ENCODE assay signal across 27 cellular contexts in the genomic region with DNA sequence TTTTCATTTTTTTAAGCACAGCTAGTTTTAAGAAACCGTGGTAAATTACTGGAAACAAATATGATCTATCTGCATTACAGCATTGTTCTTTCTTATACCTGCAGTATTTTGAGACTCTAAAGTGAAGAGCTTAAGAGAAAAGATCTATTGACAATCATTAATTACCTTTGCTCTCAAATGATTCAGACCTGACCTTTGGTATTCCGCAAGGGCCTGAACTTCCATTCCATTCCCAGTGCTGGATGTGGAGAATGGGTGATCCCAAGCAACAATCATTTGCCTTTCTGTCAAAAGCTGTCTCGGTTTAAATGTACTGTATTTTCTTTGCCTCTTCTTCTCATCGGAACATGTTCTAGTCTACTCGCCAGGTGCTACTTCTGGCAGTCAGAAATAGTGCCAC. TPM values are rescaled to one million over a fixed set of nuclear protein-coding genes. Genes with fewer than 3 reads are reported as not detected.
A peak's percentile ranks its signal among the peaks of the same experiment; 100 is the strongest.
DNase-seq lines count a peak whose midpoint lies in the region; ATAC-seq, FAIRE-seq and TF ChIP-seq lines count a peak whose summit lies in the region.
"Had no signal": no experiment of that assay in that cellular context is flagged by ENCODE, and none has a peak within 500 bp of the region (broad histone marks: within the 10 kb centered on the region; RNA-seq: fewer than 3 reads in every experiment).

No MANE protein-coding gene starts in this region.

- TF ChIP-seq RAD21 in IMR-90 (IDR thresholded peaks at IDR 0.05; ENCODE audit: low read length) = no peak

- peak overlapping the region; percentile 60 for H2AK5ac ChIP-seq in IMR-90 (ENCODE audit: low read depth, low read length)
- peak overlapping the region; percentile 68 for H2AK5ac ChIP-seq in mesenchymal stem cell (ENCODE audit: low read length, severe bottlenecking)

- H2AFZ ChIP-seq in IMR-90 (replicated peaks; ENCODE audit: low read length, poor library complexity) (no peak overlapping the region), mesenchymal stem cell (ENCODE audit: low read depth, low read length) (no peak overlapping the region), Karpas-422 (ENCODE audit: low read length) (no peak overlapping the region)

- POLR2A ChIA-PET in IMR-90 (lab: Charles Lee; ENCODE audit: unreplicated experiment) = interaction anchor here (1.1 kb wide), 1 partner anchor 19 kb away, joined by 3 read pairs; no protein-coding TSS in a partner anchor

- H3K27ac ChIP-seq in IMR-90 (ENCODE audit: insufficient read depth, low read length) (peak overlapping the region; percentile 78), brain microvascular endothelial cell (peak overlapping the region; percentile 49), mesenchymal stem cell (ENCODE audit: low read length, poor library complexity, severe bottlenecking) (peak overlapping the region; percentile 84), small intestine (ENCODE audit: low read depth in 1 of 2, low read length in 1 of 2) (no peak overlapping the region), Karpas-422 (ENCODE audit: low read length) (no peak overlapping the region)
- H3K27ac ChIP-seq: ascending aorta, heart right ventricle, stomach, transverse colon had no signal

- ATAC-seq in IMR-90 (ENCODE audit: low read depth) (no peak), HG02623 (IDR thresholded peaks at IDR 0.05; ENCODE audit: unreplicated experiment) (no peak)
- ATAC-seq: HCT116, heart right ventricle, right cardiac atrium had no signal

- H2AK9ac ChIP-seq in IMR-90 (replicated peaks; ENCODE audit: low read depth, low read length, poor library complexity) = no peak overlapping the region

- H3K4ac ChIP-seq in IMR-90 (ENCODE audit: low read depth, low read length) (peak overlapping the region; percentile 70), mesenchymal stem cell (ENCODE audit: low read depth in 1 of 2, low read length in 2 of 2) (no peak overlapping the region)

- peak overlapping the region; percentile 37; the same call in 1 of the 2 replicates for H4K5ac ChIP-seq in IMR-90 (ENCODE audit: low read depth, low read length)

- DNase-seq in IMR-90 (no peak), brain microvascular endothelial cell (no peak), mesenchymal stem cell (peak; percentile 32), small intestine (peak; percentile 69), GM12892 (ENCODE audit: insufficient read length) (no peak), Karpas-422 (no peak)
- no peak for DNase-seq in activated CD4-positive, CD25-positive, alpha-beta regulatory T cell (lab: John Stamatoyannopoulos, UW)
- DNase-seq: activated CD4-positive, alpha-beta memory T cell treated with anti-CD3 and anti-CD28 coated beads for 36 hours; activated CD8-positive, alpha-beta memory T cell treated with anti-CD3 and anti-CD28 coated beads, Interleukin-2, amount 50 U/mL, for 48 hours; CD4-positive, alpha-beta memory T cell; DMS 273 treated with DMSO at 0.1 percent for 48 hours; heart right ventricle; MG63; naive B cell; NCI-H1417 treated with DMSO at 0.1 percent for 48 hours; NCI-H2081 treated with DMSO at 0.1 percent for 48 hours; NCI-H446; right cardiac atrium; SHP77; stimulated activated CD8-positive, alpha-beta memory T cell treated with anti-CD3 and anti-CD28 coated beads, Interleukin-4, amount 100 ng/mL, for 48 hours; stomach; transverse colon had no signal

- no peak for TF ChIP-seq POLR2A in IMR-90 (IDR thresholded peaks at IDR 0.05; ENCODE audit: low read depth, low read length)
- TF ChIP-seq POLR2A in GM12892 (IDR thresholded peaks at IDR 0.05; ENCODE audit: low read depth, low read length) = no peak

- H3K79me1 ChIP-seq in IMR-90 (ENCODE audit: low read depth in 1 of 2, low read length in 2 of 2) = peaks cover 32 to 62% of the 10 kb centered on the region in 2 experiments
- peaks cover 7% of the 10 kb centered on the region for H3K79me1 ChIP-seq in mesenchymal stem cell (replicated peaks; ENCODE audit: low read length, poor library complexity, severe bottlenecking)

- 100% methylated on average over 1 of the region's 5 CpGs; no CpG with 5 or more reads in 1 of the 2 experiments for WGBS in IMR-90 (ENCODE audit: extremely low coverage in 2 of 2, insufficient read length in 1 of 2), 2 experiments
- 79% methylated on average over 4 of the region's 5 CpGs for whole genome bisulfite sequencing in mesenchymal stem cell
- whole genome bisulfite sequencing in small intestine, 3 donors = 61 to 70% (median 62%) methylated on average over 5 of the region's 5 CpGs

- H3K23ac ChIP-seq in IMR-90 (ENCODE audit: low read depth, low read length) = peak overlapping the region; percentile 85
- H3K23ac ChIP-seq in mesenchymal stem cell (ENCODE audit: low read length in 2 of 2) = no peak overlapping the region

- H2BK20ac ChIP-seq in IMR-90 (ENCODE audit: low read depth, low read length) = peak overlapping the region; percentile 87

- H3K56ac ChIP-seq in IMR-90 (ENCODE audit: extremely low read depth, insufficient read depth, low read length) = peak overlapping the region; percentile 53; the same call in 1 of the 2 replicates

- H3K9ac ChIP-seq in IMR-90 (ENCODE audit: low read depth, low read length) (peak overlapping the region; percentile 46; the same call in 1 of the 2 replicates), mesenchymal stem cell (ENCODE audit: low read length) (peak overlapping the region; percentile 22), Karpas-422 (ENCODE audit: low read length) (no peak overlapping the region)

- intact Hi-C loops in IMR-90 (cut with micrococcal nuclease) = loop anchor here (5.0 kb wide), 1 partner anchor 96 kb away; no protein-coding TSS in a partner anchor

- H3K4me1 ChIP-seq in IMR-90 (ENCODE audit: control insufficient read depth, insufficient read depth, low read length) (peaks cover 39% of the 10 kb centered on the region), mesenchymal stem cell (ENCODE audit: control insufficient read depth, insufficient read depth, low read depth, low read length) (peaks cover 8% of the 10 kb centered on the region), small intestine (ENCODE audit: control insufficient read depth in 2 of 2, insufficient read depth in 1 of 2, low read depth in 1 of 2, low read length in 1 of 2) (peaks cover 0 to 4% of the 10 kb centered on the region in 2 donors), Karpas-422 (ENCODE audit: low read length) (no peaks in the 10 kb centered on the region)

- in situ Hi-C loops in IMR-90 (cut with MboI; ENCODE audit: low sequenced_read_pairs) (no loop called here), brain microvascular endothelial cell (cut with HindIII; ENCODE audit: low pct_ligation_motif_present, low sequenced_read_pairs) (loop anchor here (25.0 kb wide), 1 partner anchor 224 kb away; no protein-coding TSS in a partner anchor)

- no peak for FAIRE-seq in small intestine (lab: Jason Lieb, UNC)
- no peak for FAIRE-seq in GM12892 (lab: Jason Lieb, UNC)
- FAIRE-seq: G401.6, GM18507 had no signal

- H3K27me3 ChIP-seq in IMR-90 (ENCODE audit: control insufficient read depth, insufficient read depth, low read length) = no peaks in the 10 kb centered on the region
- H3K27me3 ChIP-seq in brain microvascular endothelial cell (replicated peaks) = no peaks in the 10 kb centered on the region
- no peaks in the 10 kb centered on the region for H3K27me3 ChIP-seq in mesenchymal stem cell (ENCODE audit: control insufficient read depth in 1 of 2, insufficient read depth in 1 of 2, low read length in 2 of 2)
- no peaks in the 10 kb centered on the region for H3K27me3 ChIP-seq in small intestine (ENCODE audit: control insufficient read depth in 2 of 2, insufficient read depth in 2 of 2, low read length in 2 of 2)
- no peaks in the 10 kb centered on the region for H3K27me3 ChIP-seq in Karpas-422 (ENCODE audit: low read length)
- H3K27me3 ChIP-seq: ascending aorta, heart right ventricle, MG63, stomach, transverse colon had no signal

- H2BK12ac ChIP-seq in mesenchymal stem cell (ENCODE audit: low read length in 2 of 2) = peak overlapping the region in 1 of 2 experiments; percentile 60

- no TSS peak for BruUV-seq in IMR-90 (replicated peaks; lab: Mats Ljungman, UMichigan)

- H3K18ac ChIP-seq in IMR-90 (ENCODE audit: low read depth, low read length) (peak overlapping the region; percentile 83), mesenchymal stem cell (ENCODE audit: low read depth in 1 of 2, low read length in 2 of 2) (peak overlapping the region in 1 of 2 experiments; percentile 55)

- no peak overlapping the region for H3K4me3 ChIP-seq in IMR-90 (ENCODE audit: insufficient read depth, low read depth, low read length)
- no peak overlapping the region for H3K4me3 ChIP-seq in brain microvascular endothelial cell (ENCODE audit: low read depth, low read length)
- H3K4me3 ChIP-seq in mesenchymal stem cell (ENCODE audit: insufficient read depth in 1 of 2, low read depth in 1 of 2, low read length in 2 of 2) = no peak overlapping the region
- H3K4me3 ChIP-seq in small intestine (ENCODE audit: low read depth in 1 of 2, low read length in 2 of 2) = no peak overlapping the region
- H3K4me3 ChIP-seq in Karpas-422 (ENCODE audit: low read length) = no peak overlapping the region
- H3K4me3 ChIP-seq: ascending aorta, heart right ventricle, MG63, stomach, transverse colon had no signal

- no peaks in the 10 kb centered on the region for H4K20me1 ChIP-seq in IMR-90 (ENCODE audit: insufficient read depth, low read length)
- H4K20me1 ChIP-seq in Karpas-422 (ENCODE audit: insufficient read depth, low read depth, low read length) = no peaks in the 10 kb centered on the region

- H2BK15ac ChIP-seq in IMR-90 (ENCODE audit: low read depth, low read length) (peak overlapping the region; percentile 78), mesenchymal stem cell (ENCODE audit: low read depth, poor library complexity, severe bottlenecking) (no peak overlapping the region)

- H3K14ac ChIP-seq in IMR-90 (replicated peaks; ENCODE audit: low read depth, low read length) (peak overlapping the region; percentile 72), mesenchymal stem cell (ENCODE audit: low read length in 2 of 2) (no peak overlapping the region)

- peak overlapping the region; percentile 87 for H4K91ac ChIP-seq in IMR-90 (ENCODE audit: insufficient read depth, low read depth, low read length)
- no peak overlapping the region for H4K91ac ChIP-seq in mesenchymal stem cell (ENCODE audit: low read length)

- no peaks in the 10 kb centered on the region for H3K9me3 ChIP-seq in IMR-90 (ENCODE audit: control insufficient read depth, insufficient read depth, low read length)
- no peaks in the 10 kb centered on the region for H3K9me3 ChIP-seq in mesenchymal stem cell (ENCODE audit: control insufficient read depth, low read length)
- no peaks in the 10 kb centered on the region for H3K9me3 ChIP-seq in small intestine (ENCODE audit: control insufficient read depth, low read depth)
- no peaks in the 10 kb centered on the region for H3K9me3 ChIP-seq in Karpas-422 (ENCODE audit: low read length)
- H3K9me3 ChIP-seq: ascending aorta, heart right ventricle, MG63, stomach, transverse colon had no signal

- no peaks in the 10 kb centered on the region for H3K79me2 ChIP-seq in Karpas-422 (ENCODE audit: low read length)

- H3K36me3 ChIP-seq in IMR-90 (ENCODE audit: control insufficient read depth, insufficient read depth, low read length) = peaks cover 11% of the 10 kb centered on the region
- H3K36me3 ChIP-seq in brain microvascular endothelial cell (replicated peaks) = peaks cover 27% of the 10 kb centered on the region
- peaks cover 9 to 20% of the 10 kb centered on the region in 2 experiments for H3K36me3 ChIP-seq in mesenchymal stem cell (ENCODE audit: control insufficient read depth in 1 of 2, insufficient read depth in 2 of 2, low read depth in 1 of 2, low read length in 2 of 2)
- no peaks in the 10 kb centered on the region for H3K36me3 ChIP-seq in small intestine (ENCODE audit: control insufficient read depth in 2 of 2, insufficient read depth in 2 of 2, low read length in 2 of 2)
- no peaks in the 10 kb centered on the region for H3K36me3 ChIP-seq in Karpas-422 (ENCODE audit: insufficient read depth, low read length)
- H3K36me3 ChIP-seq: ascending aorta, stomach, transverse colon had no signal

- H3K4me2 ChIP-seq in IMR-90 (ENCODE audit: low read depth, low read length) (peak overlapping the region; percentile 44; the same call in 1 of the 2 replicates), mesenchymal stem cell (ENCODE audit: low read length, poor library complexity, severe bottlenecking) (no peak overlapping the region), Karpas-422 (ENCODE audit: low read depth, low read length, poor library complexity, severe bottlenecking) (no peak overlapping the region)

- H2BK5ac ChIP-seq in IMR-90 (ENCODE audit: low read depth, low read length, poor library complexity, severe bottlenecking) (peak overlapping the region; percentile 93), mesenchymal stem cell (ENCODE audit: low read depth, low read length, poor library complexity, severe bottlenecking) (no peak overlapping the region)

- peaks cover 27% of the 10 kb centered on the region for H3K9me1 ChIP-seq in IMR-90 (ENCODE audit: insufficient read depth, low read length)

- dilution Hi-C loops in IMR-90 (cut with HindIII; ENCODE audit: low sequenced_read_pairs, unreplicated experiment) = no loop called here

- peak overlapping the region; percentile 85 for H2BK120ac ChIP-seq in IMR-90 (ENCODE audit: low read depth, low read length)
- H2BK120ac ChIP-seq in mesenchymal stem cell (ENCODE audit: low read depth, low read length) = no peak overlapping the region

- H3K9me2 ChIP-seq in Karpas-422 (replicated peaks; ENCODE audit: insufficient read depth, low read length) = no peaks in the 10 kb centered on the region

- TF ChIP-seq CTCF in IMR-90 (conservative IDR thresholded peaks at IDR 0.05; ENCODE audit: low read depth, low read length) = no peak
- no peak for TF ChIP-seq CTCF in brain microvascular endothelial cell (IDR thresholded peaks at IDR 0.05; ENCODE audit: low read depth, low read length, missing control alignments)

- H4K8ac ChIP-seq in IMR-90 (ENCODE audit: low read depth in 2 of 2, low read length in 2 of 2) = peak overlapping the region; percentile 82 to 83
- H4K8ac ChIP-seq in mesenchymal stem cell (ENCODE audit: low read length) = no peak overlapping the region

- CTCF ChIA-PET in IMR-90 (lab: Yijun Ruan, JAX) = interaction anchor here (0.6 to 1.1 kb wide), 2 partner anchors 39 to 191 kb away, joined by 3 to 4 read pairs; no protein-coding TSS in a partner anchor

RNA-seq across cellular contexts. Expression of gene NREP, which starts 18.9 kb away (rescaled TPM):
- total RNA-seq in IMR-90 (2012; rRNA removed) = 178 and 234 TPM in 2 replicates
- polyA plus RNA-seq in IMR-90 (2012; rRNA removed) (246 and 277 TPM in 2 replicates), small intestine (10 to 100 TPM in 1 of 3 donors, 1 to 10 TPM in 2; 1.8 to 16.0 (median 4.1) TPM)
- 42.7 and 48.6 TPM in 2 replicates for polyA plus RNA-seq in IMR-90 (2012; cell fraction: cytosol; rRNA removed)
- 62.1 and 406 TPM in 2 replicates for polyA plus RNA-seq in IMR-90 (2012; cell fraction: nucleus; rRNA removed; ENCODE audit: low replicate concordance)
- polyA plus RNA-seq in mesenchymal stem cell (2013, experiment 1 of 2) = 303 TPM
- polyA plus RNA-seq in mesenchymal stem cell (2013, experiment 2 of 2) = 305 TPM
- 52.6 TPM for polyA plus RNA-seq in GM12892 (2012; ENCODE audit: missing spikeins)
- 2.7 and 5.8 TPM in 2 replicates for total RNA-seq in Karpas-422 (2014; rRNA removed; shearing (Covaris generic); ENCODE audit: low replicate concordance)

Comparison
In these comparisons a context has a peak if more than half of its experiments do, and no peak if none do; other contexts are left out.
1. DNase-seq: peak in mesenchymal stem cell (single experiment) and small intestine (single experiment); none in IMR-90 (single experiment), brain microvascular endothelial cell (single experiment), GM12892 (single experiment), Karpas-422 (single experiment) and activated CD4-positive, CD25-positive, alpha-beta regulatory T cell (0 of 4).
2. H3K27ac ChIP-seq: peak in IMR-90 (single experiment), brain microvascular endothelial cell (single experiment) and mesenchymal stem cell (single experiment); none in small intestine (0 of 2) and Karpas-422 (single experiment).
3. RNA of gene NREP, which starts 18.9 kb away (total RNA-seq): 178 to 234 TPM in IMR-90; 2.7 to 5.8 TPM in Karpas-422; every median in the first group is over 10 times any median in the second.